Comparison of ENCODE assay signal across 28 cellular contexts in the genomic region with DNA sequence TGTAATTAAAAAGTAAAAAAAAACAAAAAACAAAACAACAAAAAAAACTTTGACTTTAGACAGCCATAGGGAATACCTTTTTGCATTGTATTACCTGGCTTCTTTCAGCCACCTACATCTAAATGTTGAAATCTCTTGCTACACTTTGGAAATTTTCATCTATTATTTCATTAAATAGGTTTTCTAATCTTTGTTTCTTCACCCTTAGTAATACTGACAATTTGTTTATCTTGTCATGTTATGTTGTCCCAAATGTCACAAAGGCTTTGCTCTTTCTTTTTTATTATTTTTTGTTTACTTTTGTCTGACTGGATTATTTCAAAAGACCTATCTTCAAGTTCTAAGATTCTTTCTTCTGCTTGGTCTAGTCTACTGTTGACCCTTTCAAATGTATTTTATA. TPM values are rescaled to one million over a fixed set of nuclear protein-coding genes. Genes with fewer than 3 reads are reported as not detected.
"Had no signal": no experiment of that assay in that cellular context is flagged by ENCODE, and none has a peak within 500 bp of the region (broad histone marks: within the 10 kb centered on the region; RNA-seq: fewer than 3 reads in every experiment).

No MANE protein-coding gene starts in this region.

- H3K9me3 ChIP-seq: testis, thyroid gland, uterus, vagina had no signal

- H3K27ac ChIP-seq: stomach, suprapubic skin, testis, thoracic aorta, thyroid gland, tibial artery, tibial nerve, transverse colon, upper lobe of left lung, upper lobe of right lung, uterus, vagina had no signal

- H3K4me1 ChIP-seq: stomach, suprapubic skin, testis, thyroid gland, tibial nerve, transverse colon, upper lobe of left lung, upper lobe of right lung, uterus, vagina had no signal

- H3K36me3 ChIP-seq: stomach, suprapubic skin, thoracic aorta, thyroid gland, tibial artery, tibial nerve, transverse colon, upper lobe of left lung, upper lobe of right lung, uterus, vagina had no signal

- ATAC-seq: stimulated activated effector memory CD8-positive, alpha-beta T cell treated with anti-CD3 and anti-CD28 coated beads, Interleukin-12 subunit alpha, Interleukin-12 subunit beta, amount 100 ng/mL, for 72 hours; stimulated activated memory B cell treated with anti-CD40 and anti-IgM and Interleukin-4, amounts not matched to agents 10 μg/mL and 1 μg/mL and 100 μg/mL, for 72 hours; stimulated activated naive B cell treated with anti-CD40 and anti-IgM and Interleukin-4, amounts not matched to agents 10 μg/mL and 1 μg/mL and 100 μg/mL, for 72 hours; stimulated activated naive CD8-positive, alpha-beta T cell treated with anti-CD3 and anti-CD28 coated beads, Interleukin-15, amount 100 ng/mL, for 72 hours; stimulated activated naive CD8-positive, alpha-beta T cell treated with anti-CD3 and anti-CD28 coated beads, Interleukin-15, Interleukin-2, amounts not matched to agents 100 U/mL and 50 U/mL, for 24 hours; upper lobe of right lung had no signal

- H3K4me3 ChIP-seq: stomach, suprapubic skin, testis, thoracic aorta, thyroid gland, tibial artery, tibial nerve, transverse colon, upper lobe of left lung, upper lobe of right lung, uterus, vagina had no signal

- FAIRE-seq: urothelium cell line had no signal

- H3K27me3 ChIP-seq: stomach, testis, thyroid gland, tibial artery, tibial nerve, transverse colon, upper lobe of left lung, upper lobe of right lung, uterus, vagina had no signal

- DNase-seq: stimulated activated CD4-positive, alpha-beta T cell treated with anti-CD3 and anti-CD28 coated beads, Interleukin-2, amount 100 ng/mL, for 48 hours; stimulated activated CD4-positive, alpha-beta T cell treated with anti-CD3 and anti-CD28 coated beads, Interleukin-4, amount 100 ng/mL, for 1 hour; stimulated activated CD4-positive, alpha-beta T cell treated with anti-CD3 and anti-CD28 coated beads, Interleukin-4, amount 100 ng/mL, for 24 hours; stimulated activated CD4-positive, alpha-beta T cell treated with anti-CD3 and anti-CD28 coated beads, Interleukin-4, amount 100 ng/mL, for 4 hours; stimulated activated naive B cell treated with anti-CD40 and anti-IgM and Interleukin-4, amounts not matched to agents 10 μg/mL and 1 μg/mL and 100 μg/mL, for 72 hours; stimulated activated naive CD4-positive, alpha-beta T cell; stimulated activated naive CD4-positive, alpha-beta T cell treated with Interleukin-2 at 50 U/mL for 16 hours; stimulated activated naive CD8-positive, alpha-beta T cell treated with anti-CD3 and anti-CD28 coated beads, Interleukin-15, amount 100 ng/mL, for 72 hours; stimulated activated naive CD8-positive, alpha-beta T cell treated with anti-CD3 and anti-CD28 coated beads, Interleukin-15, Interleukin-2, amounts not matched to agents 100 U/mL and 50 U/mL, for 24 hours; stomach; substantia nigra; testis; thyroid gland; tibial artery; transverse colon; trophoblast cell; upper lobe of left lung; upper lobe of right lung; uterus had no signal

RNA-seq across cellular contexts. Expression of gene PF4, which starts 7.5 kb away (rescaled TPM):
- total RNA-seq: subcutaneous adipose tissue, suprapubic skin, testis, thoracic aorta, thyroid gland, transverse colon, ureter, uterus had no signal

RNA-seq across cellular contexts. Expression of gene PPBP, which starts 13.6 kb away (rescaled TPM):
- total RNA-seq: suprapubic skin, testis, thoracic aorta, transverse colon, ureter, vagina had no signal

RNA-seq across cellular contexts. Expression of gene CXCL5, which starts 24.1 kb away (rescaled TPM):
- total RNA-seq: suprapubic skin, thyroid gland, ureter, uterus, vagina had no signal
